In the genomic region with DNA sequence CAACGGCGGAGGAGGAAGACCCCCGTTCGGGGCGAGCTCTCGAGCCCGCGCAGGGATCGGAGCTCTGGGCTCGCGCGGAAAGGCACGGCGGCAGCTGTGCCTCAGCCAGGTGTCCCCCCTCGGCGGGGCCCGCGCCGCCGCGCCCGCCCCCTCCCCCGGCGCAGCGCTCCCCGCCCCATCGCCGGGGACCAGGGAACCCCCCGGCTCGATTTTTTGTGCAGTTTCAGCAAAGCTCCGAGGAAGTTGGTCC, we compare ENCODE assay signal across 8 cellular contexts.
DNase-seq lines count a peak whose midpoint lies in the region; ATAC-seq and TF ChIP-seq lines count a peak whose summit lies in the region.

No MANE protein-coding gene starts in this region.

- peak overlapping the region; percentile 94 for H3K18ac ChIP-seq in neuronal stem cell (ENCODE audit: low read length)

- H3K36me3 ChIP-seq in NT2/D1 (ENCODE audit: insufficient read depth, insufficient read length, low read length) = no peaks in the 10 kb centered on the region
- H3K36me3 ChIP-seq in neuronal stem cell (replicated peaks in 1 of 2; ENCODE audit: control insufficient read depth in 2 of 2, insufficient read depth in 2 of 2, low read length in 2 of 2) = peaks cover 0 to 15% of the 10 kb centered on the region in 2 donors

- no peaks in the 10 kb centered on the region for H3K79me1 ChIP-seq in neuronal stem cell (ENCODE audit: low read depth, low read length)

- WGBS in neuronal stem cell (ENCODE audit: extremely low coverage in 2 of 2, insufficient read length in 2 of 2, insufficient replicate concordance in 1 of 2), 2 donors = no CpG with 5 or more reads among the region's 31 CpGs

- H3K4ac ChIP-seq in neuronal stem cell (ENCODE audit: low read length) = no peak overlapping the region

- H3K4me3 ChIP-seq in AG09309 (ENCODE audit: control insufficient read depth, low read depth, low read length) (peak overlapping the region; percentile 62), NT2/D1 (ENCODE audit: insufficient read length, low read depth) (peak overlapping the region; percentile 51), epithelial cell of esophagus (ENCODE audit: low read length) (peak overlapping the region; percentile 88), neuronal stem cell (ENCODE audit: low read length in 2 of 2) (peak overlapping the region; percentile 86 to 88)

- ATAC-seq in GM21390 (IDR thresholded peaks at IDR 0.05; ENCODE audit: unreplicated experiment) = peak; percentile 11
- ATAC-seq in HG03520 (IDR thresholded peaks at IDR 0.05; ENCODE audit: unreplicated experiment) = no peak
- no peak for ATAC-seq in HG02973 (IDR thresholded peaks at IDR 0.05; ENCODE audit: unreplicated experiment)

- H2BK12ac ChIP-seq in neuronal stem cell (ENCODE audit: low read length) = no peak overlapping the region

- H3K9ac ChIP-seq in NT2/D1 (ENCODE audit: insufficient read length, low read depth) = peak overlapping the region; percentile 61
- peak overlapping the region; percentile 50 for H3K9ac ChIP-seq in neuronal stem cell (ENCODE audit: low read depth, low read length, poor library complexity)

- no peak overlapping the region for H4K8ac ChIP-seq in neuronal stem cell (ENCODE audit: low read depth, low read length)

- peak overlapping the region; percentile 74 for H3K23ac ChIP-seq in neuronal stem cell (ENCODE audit: low read depth, low read length, poor library complexity)

- H3K27me3 ChIP-seq in NT2/D1 (ENCODE audit: insufficient read depth, insufficient read length) = peaks cover 71% of the 10 kb centered on the region
- peaks cover 13 to 67% (median 35%) of the 10 kb centered on the region in 3 experiments for H3K27me3 ChIP-seq in neuronal stem cell (ENCODE audit: control insufficient read depth in 3 of 3, insufficient read depth in 3 of 3, low read depth in 1 of 3, low read length in 3 of 3)

- no peak overlapping the region for H2BK15ac ChIP-seq in neuronal stem cell (ENCODE audit: low read length)

- H4K91ac ChIP-seq in neuronal stem cell (ENCODE audit: low read depth, low read length, poor library complexity) = no peak overlapping the region

- H2AK5ac ChIP-seq in neuronal stem cell (ENCODE audit: low read depth, low read length) = no peak overlapping the region

- peak overlapping the region; percentile 54 for H2BK5ac ChIP-seq in neuronal stem cell (ENCODE audit: low read length)

- peak overlapping the region; percentile 95 for H3K14ac ChIP-seq in neuronal stem cell (ENCODE audit: low read length)

- H3K27ac ChIP-seq in neuronal stem cell (replicated peaks; ENCODE audit: low read length) = peak overlapping the region; percentile 59

- H3K9me3 ChIP-seq in NT2/D1 (ENCODE audit: insufficient read depth, low read length) = no peaks in the 10 kb centered on the region
- H3K9me3 ChIP-seq in neuronal stem cell (replicated peaks in 1 of 2; ENCODE audit: control insufficient read depth in 2 of 2, insufficient read depth in 1 of 2, low read depth in 1 of 2, low read length in 2 of 2) = no peaks in the 10 kb centered on the region

- peak overlapping the region; percentile 92 for H3K4me2 ChIP-seq in neuronal stem cell (ENCODE audit: insufficient read depth, low read length, poor library complexity, severe bottlenecking)

- H2BK120ac ChIP-seq in neuronal stem cell (ENCODE audit: low read depth, low read length) = no peak overlapping the region

- H3K4me1 ChIP-seq in NT2/D1 (ENCODE audit: insufficient read depth, insufficient read length) = peaks cover 2% of the 10 kb centered on the region
- peaks cover 11 to 19% of the 10 kb centered on the region in 2 donors for H3K4me1 ChIP-seq in neuronal stem cell (ENCODE audit: control insufficient read depth in 2 of 2, insufficient read depth in 1 of 2, low read depth in 1 of 2, low read length in 2 of 2)

- TF ChIP-seq CTCF in AG09309 (IDR thresholded peaks at IDR 0.05; ENCODE audit: control insufficient read depth, insufficient read depth, low read depth, low read length, missing control alignments) = no peak
- no peak for TF ChIP-seq CTCF in epithelial cell of esophagus (IDR thresholded peaks at IDR 0.05; ENCODE audit: insufficient read depth, low read depth, low read length, missing control alignments)

- DNase-seq in AG09309 (ENCODE audit: low read depth) = no peak
- DNase-seq in NT2/D1 (ENCODE audit: low read depth, low spot score) = no peak
- DNase-seq in epithelial cell of esophagus (ENCODE audit: low read depth) = no peak
- no peak for DNase-seq in neuronal stem cell (ENCODE audit: low spot score)
- DNase-seq in HuH-7 (ENCODE audit: low spot score) = no peak

- H2AFZ ChIP-seq in neuronal stem cell (ENCODE audit: low read length) = peak overlapping the region; percentile 92
